Comparison of ENCODE assay signal across 17 cellular contexts in the genomic region with DNA sequence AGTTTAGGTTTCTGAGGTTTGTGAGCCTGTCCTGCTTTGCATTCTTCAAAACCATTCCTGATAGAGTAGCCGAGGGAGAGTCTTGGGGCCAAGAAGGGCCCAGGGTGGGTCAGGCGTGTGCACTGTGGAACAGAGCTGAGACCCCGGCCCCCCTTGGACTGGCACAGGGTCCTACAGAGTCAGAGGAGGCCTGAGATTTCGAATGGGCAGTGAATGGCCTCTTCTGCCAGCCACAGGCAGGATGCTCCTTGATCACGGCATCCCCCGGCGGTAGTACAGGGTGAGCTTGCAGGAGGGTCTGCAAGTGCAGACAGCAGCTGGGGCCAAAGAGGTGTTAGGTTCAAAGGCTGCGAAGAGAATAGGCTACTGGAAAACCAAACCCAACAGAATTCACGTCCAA. TPM values are rescaled to one million over a fixed set of nuclear protein-coding genes. Genes with fewer than 3 reads are reported as not detected.
DNase-seq lines count a peak whose midpoint lies in the region; FAIRE-seq and TF ChIP-seq lines count a peak whose summit lies in the region.
"Had no signal": no experiment of that assay in that cellular context is flagged by ENCODE, and none has a peak within 500 bp of the region (broad histone marks: within the 10 kb centered on the region; RNA-seq: fewer than 3 reads in every experiment).

No MANE protein-coding gene starts in this region.

- peaks cover 0 to 10% of the 10 kb centered on the region in 2 donors for H3K4me1 ChIP-seq in kidney (ENCODE audit: control insufficient read depth in 1 of 2, insufficient read depth in 1 of 2, low read depth in 1 of 2, low read length in 2 of 2)

- H3K9ac ChIP-seq in kidney (ENCODE audit: low read length in 2 of 2) = no peak overlapping the region

- no peak for TF ChIP-seq CTCF in kidney (IDR thresholded peaks at IDR 0.05; ENCODE audit: borderline replicate concordance, extremely low read depth, insufficient read depth)

- H3K9me3 Mint-ChIP-seq in activated naive CD8-positive, alpha-beta T cell (ENCODE audit: low read depth) = no peaks in the 10 kb centered on the region
- H3K9me3 Mint-ChIP-seq in activated naive CD8-positive, alpha-beta T cell treated with anti-CD3 and anti-CD28 coated beads for 36 hours = no peaks in the 10 kb centered on the region
- H3K9me3 Mint-ChIP-seq in activated T-helper 1 cell treated with anti-CD3 and anti-CD28 coated beads, Interleukin-12 subunit alpha, Interleukin-12 subunit beta, Interleukin-2, Interleukin-4 antibody, amounts not matched to agents 30 ng/mL and 10 ng/mL and 1 ng/mL, durations not matched to agents 14 hours and 24 hours and 36 hours = no peaks in the 10 kb centered on the region

- FAIRE-seq in kidney (lab: Jason Lieb, UNC) = no peak

- H3K4me1 Mint-ChIP-seq in activated naive CD8-positive, alpha-beta T cell (ENCODE audit: low read depth) = peaks cover 35% of the 10 kb centered on the region
- peaks cover 25% of the 10 kb centered on the region for H3K4me1 Mint-ChIP-seq in activated naive CD8-positive, alpha-beta T cell treated with anti-CD3 and anti-CD28 coated beads for 36 hours
- peaks cover 29% of the 10 kb centered on the region for H3K4me1 Mint-ChIP-seq in activated T-helper 1 cell treated with anti-CD3 and anti-CD28 coated beads, Interleukin-12 subunit alpha, Interleukin-12 subunit beta, Interleukin-2, Interleukin-4 antibody, amounts not matched to agents 30 ng/mL and 10 ng/mL and 1 ng/mL, durations not matched to agents 14 hours and 24 hours and 36 hours (ENCODE audit: low read depth)

- H3K36me3 Mint-ChIP-seq in activated naive CD8-positive, alpha-beta T cell = peaks cover 8% of the 10 kb centered on the region
- H3K36me3 Mint-ChIP-seq in activated naive CD8-positive, alpha-beta T cell treated with anti-CD3 and anti-CD28 coated beads for 36 hours = peaks cover 34% of the 10 kb centered on the region
- H3K36me3 Mint-ChIP-seq in activated T-helper 1 cell treated with anti-CD3 and anti-CD28 coated beads, Interleukin-12 subunit alpha, Interleukin-12 subunit beta, Interleukin-2, Interleukin-4 antibody, amounts not matched to agents 30 ng/mL and 10 ng/mL and 1 ng/mL, durations not matched to agents 14 hours and 24 hours and 36 hours (ENCODE audit: low read depth) = peaks cover 28% of the 10 kb centered on the region

- H3K27me3 Mint-ChIP-seq in activated naive CD8-positive, alpha-beta T cell = no peaks in the 10 kb centered on the region
- no peaks in the 10 kb centered on the region for H3K27me3 Mint-ChIP-seq in activated naive CD8-positive, alpha-beta T cell treated with anti-CD3 and anti-CD28 coated beads for 36 hours
- no peaks in the 10 kb centered on the region for H3K27me3 Mint-ChIP-seq in activated T-helper 1 cell treated with anti-CD3 and anti-CD28 coated beads, Interleukin-12 subunit alpha, Interleukin-12 subunit beta, Interleukin-2, Interleukin-4 antibody, amounts not matched to agents 30 ng/mL and 10 ng/mL and 1 ng/mL, durations not matched to agents 14 hours and 24 hours and 36 hours (ENCODE audit: insufficient read depth)

- intact Hi-C loops in activated T-helper 1 cell treated with anti-CD3 and anti-CD28 coated beads, Interleukin-12 subunit alpha, Interleukin-12 subunit beta, Interleukin-2, Interleukin-4 antibody, amounts not matched to agents 30 ng/mL and 10 ng/mL and 1 ng/mL, durations not matched to agents 14 hours and 24 hours and 36 hours (cut with micrococcal nuclease) = loop anchor here (5.0 to 10.0 kb wide), 2 partner anchors 385 to 1982 kb away; partner anchors contain the start of genes FBXL13 and POP7
- intact Hi-C loops in kidney (cut with DNase I) = no loop called here

- H3K27ac ChIP-seq in kidney (ENCODE audit: low read depth in 2 of 2, low read length in 2 of 2) = no peak overlapping the region
- H3K27ac ChIP-seq: C4-2B, SK-N-MC had no signal

- no peak overlapping the region for H3K4me3 ChIP-seq in kidney (ENCODE audit: low read length in 2 of 2)
- H3K4me3 ChIP-seq: SK-N-MC had no signal

- no peaks in the 10 kb centered on the region for H3K9me3 ChIP-seq in kidney (ENCODE audit: control insufficient read depth in 1 of 2, low read length in 2 of 2)

- H3K36me3 ChIP-seq in kidney (ENCODE audit: control insufficient read depth in 1 of 2, insufficient read depth in 2 of 2, low read length in 2 of 2) = no peaks in the 10 kb centered on the region

- peak overlapping the region; percentile 61 for H3K27ac Mint-ChIP-seq in activated naive CD8-positive, alpha-beta T cell
- no peak overlapping the region for H3K27ac Mint-ChIP-seq in activated naive CD8-positive, alpha-beta T cell treated with anti-CD3 and anti-CD28 coated beads for 36 hours
- peak overlapping the region; percentile 58 for H3K27ac Mint-ChIP-seq in activated T-helper 1 cell treated with anti-CD3 and anti-CD28 coated beads, Interleukin-12 subunit alpha, Interleukin-12 subunit beta, Interleukin-2, Interleukin-4 antibody, amounts not matched to agents 30 ng/mL and 10 ng/mL and 1 ng/mL, durations not matched to agents 14 hours and 24 hours and 36 hours

- peak; percentile 5 for TF ChIP-seq POLR2A in GM15510 (IDR thresholded peaks at IDR 0.05; ENCODE audit: borderline replicate concordance, extremely low read depth, insufficient read length)

- H3K4me3 Mint-ChIP-seq in activated naive CD8-positive, alpha-beta T cell = peak overlapping the region; percentile 20
- no peak overlapping the region for H3K4me3 Mint-ChIP-seq in activated naive CD8-positive, alpha-beta T cell treated with anti-CD3 and anti-CD28 coated beads for 36 hours
- peak overlapping the region; percentile 51 for H3K4me3 Mint-ChIP-seq in activated T-helper 1 cell treated with anti-CD3 and anti-CD28 coated beads, Interleukin-12 subunit alpha, Interleukin-12 subunit beta, Interleukin-2, Interleukin-4 antibody, amounts not matched to agents 30 ng/mL and 10 ng/mL and 1 ng/mL, durations not matched to agents 14 hours and 24 hours and 36 hours

- no peak for DNase-seq in activated naive CD8-positive, alpha-beta T cell treated with anti-CD3 and anti-CD28 coated beads for 36 hours
- no peak for DNase-seq in activated T-helper 1 cell treated with anti-CD3 and anti-CD28 coated beads, Interleukin-12 subunit alpha, Interleukin-12 subunit beta, Interleukin-2, Interleukin-4 antibody, amounts not matched to agents 30 ng/mL and 10 ng/mL and 1 ng/mL, durations not matched to agents 14 hours and 24 hours and 36 hours (ENCODE audit: low spot score)
- DNase-seq in kidney (peak; percentile 43), RKO (ENCODE audit: low spot score) (no peak), NCI-H345 treated with DMSO at 0.1 percent for 48 hours (lab: John Stamatoyannopoulos, UW; ENCODE audit: unreplicated experiment) (no peak), NCI-H2029 treated with DMSO at 0.1 percent for 48 hours (lab: John Stamatoyannopoulos, UW) (no peak)
- DNase-seq: COR-L47, DMS153, HCEC 1CT, NCI-H1417 treated with DMSO at 0.1 percent for 48 hours, NCI-H1930, NCI-H2171 treated with DMSO at 0.1 percent for 48 hours, NCI-H748 treated with DMSO at 0.1 percent for 48 hours had no signal

RNA-seq across cellular contexts. Expression of gene TRIM56, which starts 4.6 kb away (rescaled TPM):
- total RNA-seq in activated naive CD8-positive, alpha-beta T cell treated with anti-CD3 and anti-CD28 coated beads for 36 hours = 10 to 100 TPM; 35.1 to 35.3 TPM
- 41.2 and 45.7 TPM in 2 replicates for total RNA-seq in activated T-helper 1 cell treated with anti-CD3 and anti-CD28 coated beads, Interleukin-12 subunit alpha, Interleukin-12 subunit beta, Interleukin-2, Interleukin-4 antibody, amounts not matched to agents 30 ng/mL and 10 ng/mL and 1 ng/mL, durations not matched to agents 14 hours and 24 hours and 36 hours
- 54.5 TPM for total RNA-seq in kidney
- polyA plus RNA-seq in kidney (ENCODE audit: insufficient read depth, low read depth, low replicate concordance) = 6.9 TPM

RNA-seq across cellular contexts. Expression of gene SERPINE1, which starts 37.0 kb away (rescaled TPM):
- total RNA-seq in activated naive CD8-positive, alpha-beta T cell treated with anti-CD3 and anti-CD28 coated beads for 36 hours = under 1 TPM; 0.06 to 0.27 TPM
- 0.36 and 0.47 TPM in 2 replicates for total RNA-seq in activated T-helper 1 cell treated with anti-CD3 and anti-CD28 coated beads, Interleukin-12 subunit alpha, Interleukin-12 subunit beta, Interleukin-2, Interleukin-4 antibody, amounts not matched to agents 30 ng/mL and 10 ng/mL and 1 ng/mL, durations not matched to agents 14 hours and 24 hours and 36 hours
- total RNA-seq in kidney = 9.9 TPM
- polyA plus RNA-seq in kidney (ENCODE audit: insufficient read depth, low read depth, low replicate concordance) = 3.5 TPM
